In genomic region chr4:147056951-147057630, GRCh38 we compare ENCODE assay signal across 7 cellular contexts.
DNase-seq lines count a peak whose midpoint lies in the region; ATAC-seq and TF ChIP-seq lines count a peak whose summit lies in the region.

No MANE protein-coding gene starts in this region.

- peak overlapping the region; percentile 98 for H2AFZ ChIP-seq in GM23248

- H3K9me3 ChIP-seq in GM23248 (ENCODE audit: low read depth) = no peaks in the 10 kb centered on the region

- H3K9me2 ChIP-seq in GM23248 (ENCODE audit: insufficient read depth) = no peaks in the 10 kb centered on the region

- H3K4me3 ChIP-seq in GM23248 = peak overlapping the region; percentile 74
- peak overlapping the region; percentile 24 for H3K4me3 ChIP-seq in fibroblast of pulmonary artery (replicated peaks; ENCODE audit: low read depth, low read length)

- peak; percentile 54 for DNase-seq in GM23248
- peak; percentile 31 for DNase-seq in RPMI7951 (ENCODE audit: low read depth)
- DNase-seq in fibroblast of pulmonary artery (ENCODE audit: low read depth) = peak; percentile 42
- no peak for DNase-seq in G401 (ENCODE audit: low spot score)

- no peaks in the 10 kb centered on the region for H3K27me3 ChIP-seq in GM23248 (replicated peaks; ENCODE audit: insufficient read depth)

- TF ChIP-seq CTCF in fibroblast of pulmonary artery (IDR thresholded peaks at IDR 0.05; ENCODE audit: low read length, missing control alignments) = peak; percentile 27

- no peaks in the 10 kb centered on the region for H3K36me3 ChIP-seq in GM23248 (ENCODE audit: low read depth)

- H3K4me1 ChIP-seq in GM23248 (ENCODE audit: insufficient read depth) = peaks cover 24% of the 10 kb centered on the region

- no peaks in the 10 kb centered on the region for H3K9me3 Mint-ChIP-seq in stimulated activated memory B cell treated with anti-CD40 and anti-IgM and Interleukin-4, amounts not matched to agents 10 μg/mL and 1 μg/mL and 100 μg/mL, for 72 hours

- WGBS in GM23248 (ENCODE audit: low coverage in 1 of 2, low lambda C conversion rate in 2 of 2, missing lambda C conversion rate in 2 of 2), 2 experiments = 1 to 2% methylated on average over 3 of the region's 3 CpGs

- in situ Hi-C loops in GM23248 (cut with MboI) (no loop called here), G401 (cut with HindIII; ENCODE audit: low sequenced_read_pairs) (no loop called here)

- H3K27ac ChIP-seq in GM23248 = peak overlapping the region; percentile 41

- peak overlapping the region; percentile 75 for H3K9ac ChIP-seq in GM23248

- peaks cover 21% of the 10 kb centered on the region for H3F3A ChIP-seq in GM23248 (ENCODE audit: insufficient read depth)

- H3K79me2 ChIP-seq in GM23248 (ENCODE audit: insufficient read depth) = no peaks in the 10 kb centered on the region

- peaks cover 9% of the 10 kb centered on the region for H3K27me3 Mint-ChIP-seq in stimulated activated memory B cell treated with anti-CD40 and anti-IgM and Interleukin-4, amounts not matched to agents 10 μg/mL and 1 μg/mL and 100 μg/mL, for 72 hours

- H3K4me2 ChIP-seq in GM23248 (ENCODE audit: unreplicated experiment) = peak overlapping the region; percentile 94

- peak overlapping the region; percentile 97 for H3K27ac Mint-ChIP-seq in stimulated activated memory B cell treated with anti-CD40 and anti-IgM and Interleukin-4, amounts not matched to agents 10 μg/mL and 1 μg/mL and 100 μg/mL, for 72 hours

- no peaks in the 10 kb centered on the region for H3K36me3 Mint-ChIP-seq in stimulated activated memory B cell treated with anti-CD40 and anti-IgM and Interleukin-4, amounts not matched to agents 10 μg/mL and 1 μg/mL and 100 μg/mL, for 72 hours

- peak overlapping the region; percentile 88 for H3K4me3 Mint-ChIP-seq in stimulated activated memory B cell treated with anti-CD40 and anti-IgM and Interleukin-4, amounts not matched to agents 10 μg/mL and 1 μg/mL and 100 μg/mL, for 72 hours

- no peak for ATAC-seq in stimulated activated memory B cell treated with anti-CD40 and anti-IgM and Interleukin-4, amounts not matched to agents 10 μg/mL and 1 μg/mL and 100 μg/mL, for 72 hours
- no peak for ATAC-seq in HG03565 (IDR thresholded peaks at IDR 0.05; ENCODE audit: unreplicated experiment)
- ATAC-seq in GM18870 (IDR thresholded peaks at IDR 0.05; ENCODE audit: unreplicated experiment) = no peak

- no peaks in the 10 kb centered on the region for H4K20me1 ChIP-seq in GM23248 (ENCODE audit: insufficient read depth)

- H3K4me1 Mint-ChIP-seq in stimulated activated memory B cell treated with anti-CD40 and anti-IgM and Interleukin-4, amounts not matched to agents 10 μg/mL and 1 μg/mL and 100 μg/mL, for 72 hours = peaks cover 20% of the 10 kb centered on the region
